9 cellular contexts compared by ENCODE assay signal in the genomic region with DNA sequence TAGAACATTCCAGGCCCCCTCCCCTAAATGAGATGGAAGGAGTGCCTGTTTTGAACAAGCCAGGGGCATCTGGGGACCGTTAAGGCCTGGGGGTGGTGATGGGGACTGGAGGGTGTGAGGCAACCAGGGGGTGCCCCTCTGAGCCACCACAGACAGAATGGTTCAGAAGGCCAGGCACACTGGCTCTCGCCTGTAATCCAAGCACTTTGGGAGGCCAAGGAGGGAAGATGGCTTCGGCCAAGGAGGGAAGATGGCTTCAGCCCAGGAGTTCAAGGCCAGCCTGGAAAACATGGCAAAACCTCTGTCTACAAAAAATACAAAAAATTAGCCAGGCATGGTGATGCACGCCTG. TPM values are rescaled to one million over a fixed set of nuclear protein-coding genes. Genes with fewer than 3 reads are reported as not detected.
DNase-seq lines count a peak whose midpoint lies in the region; ATAC-seq, FAIRE-seq and TF ChIP-seq lines count a peak whose summit lies in the region.
"Had no signal": no experiment of that assay in that cellular context is flagged by ENCODE, and none has a peak within 500 bp of the region (broad histone marks: within the 10 kb centered on the region; RNA-seq: fewer than 3 reads in every experiment).

No MANE protein-coding gene starts in this region.

- H3K36me3 ChIP-seq in Loucy (ENCODE audit: insufficient read depth, low read length) = no peaks in the 10 kb centered on the region; the same call in 1 of the 2 replicates

- peak overlapping the region; percentile 96 for H3K9ac ChIP-seq in Loucy (ENCODE audit: low read depth, low read length, poor library complexity, severe bottlenecking)

- peak overlapping the region; percentile 81 for H3K4me3 ChIP-seq in AG09309 (ENCODE audit: control insufficient read depth, low read depth, low read length)
- peak overlapping the region; percentile 81 for H3K4me3 ChIP-seq in Loucy (ENCODE audit: low read length, poor library complexity, severe bottlenecking)
- H3K4me3 ChIP-seq in dorsolateral prefrontal cortex = peak overlapping the region in 46 of 59 donors; percentile 0 to 93 (median 85)

- H3K9me3 Mint-ChIP-seq in neural crest cell = no peaks in the 10 kb centered on the region

- H3K4me1 Mint-ChIP-seq in neural crest cell = peaks cover 35% of the 10 kb centered on the region

- no peak for FAIRE-seq in RCC 7860 (lab: Jason Lieb, UNC)
- no peak for FAIRE-seq in D721Med (lab: Jason Lieb, UNC)

- H3K4me2 ChIP-seq in Loucy (ENCODE audit: low read depth, low read length, poor library complexity, severe bottlenecking) = peak overlapping the region; percentile 90

- H3K9me2 ChIP-seq in Loucy (replicated peaks; ENCODE audit: low read depth, low read length) = no peaks in the 10 kb centered on the region

- no peak for DNase-seq in AG09309 (ENCODE audit: low read depth)
- DNase-seq in dorsolateral prefrontal cortex = no peak
- no peak for DNase-seq in neural crest cell (ENCODE audit: low read depth, low spot score)
- DNase-seq in RCC 7860 (ENCODE audit: low spot score) = no peak
- DNase-seq in HuH-7.5 (ENCODE audit: low spot score) = no peak
- no peak for DNase-seq in D721Med (ENCODE audit: insufficient read length, low spot score)
- DNase-seq: NCI-H2029 had no signal

- H3K79me2 ChIP-seq in Loucy (ENCODE audit: insufficient read depth, low read length) = peaks cover 92% of the 10 kb centered on the region

- ATAC-seq in GM21576 (IDR thresholded peaks at IDR 0.05; ENCODE audit: unreplicated experiment) = no peak

- H4K20me1 ChIP-seq in Loucy (ENCODE audit: insufficient read depth, low read length, poor library complexity, severe bottlenecking) = peaks cover 55% of the 10 kb centered on the region

- H2AFZ ChIP-seq in Loucy (ENCODE audit: low read length) = no peak overlapping the region

- H3K27ac Mint-ChIP-seq in neural crest cell (ENCODE audit: unreplicated experiment) = peak overlapping the region; percentile 72

- peaks cover 4% of the 10 kb centered on the region; the same call in 1 of the 2 replicates for H3F3A ChIP-seq in Loucy (ENCODE audit: low read depth)

- peak overlapping the region in 56 of 59 donors; percentile 29 to 99 (median 88) for H3K27ac ChIP-seq in dorsolateral prefrontal cortex

- H3K9me3 ChIP-seq in Loucy (ENCODE audit: insufficient read depth, low read depth, low read length) = no peaks in the 10 kb centered on the region

- intact Hi-C loops in dorsolateral prefrontal cortex (cut with DNase I) = no loop called here

- H3K27me3 ChIP-seq in Loucy (ENCODE audit: insufficient read depth, low read length, poor library complexity, severe bottlenecking) (peaks cover 4% of the 10 kb centered on the region), dorsolateral prefrontal cortex (no peaks in the 10 kb centered on the region)

- H3K27me3 Mint-ChIP-seq in neural crest cell (ENCODE audit: low read depth) = peaks cover 28% of the 10 kb centered on the region

- peaks cover 18% of the 10 kb centered on the region for H3K36me3 Mint-ChIP-seq in neural crest cell (ENCODE audit: low read depth)

- H3K4me3 Mint-ChIP-seq in neural crest cell = peak overlapping the region; percentile 99

- H3K4me1 ChIP-seq in Loucy (ENCODE audit: insufficient read depth, low read length, poor library complexity, severe bottlenecking) = peaks cover 33% of the 10 kb centered on the region

- TF ChIP-seq CTCF in AG09309 (IDR thresholded peaks at IDR 0.05; ENCODE audit: control insufficient read depth, insufficient read depth, low read depth, low read length, missing control alignments) (no peak), Loucy (conservative IDR thresholded peaks at IDR 0.05; ENCODE audit: low read length) (no peak), dorsolateral prefrontal cortex (IDR thresholded peaks at IDR 0.05 in 54 of 56, conservative IDR thresholded peaks at IDR 0.05 in 2 of 56; ENCODE audit: low read depth in 1 of 56, partially characterized antibody in 56 of 56) (no peak), neural crest cell (conservative IDR thresholded peaks at IDR 0.05) (no peak), D721Med (IDR thresholded peaks at IDR 0.05; ENCODE audit: insufficient read depth, missing control alignments) (no peak)

RNA-seq across cellular contexts. Expression of gene FSCN1, which starts 4.3 kb away (rescaled TPM):
- total RNA-seq in dorsolateral prefrontal cortex = 100 to 1,000 TPM in 118 of 120 experiments, 10 to 100 TPM in 2; 87.7 to 275 (median 145) TPM
- 398 and 416 TPM in 2 replicates for total RNA-seq in neural crest cell
